In the genomic region with DNA sequence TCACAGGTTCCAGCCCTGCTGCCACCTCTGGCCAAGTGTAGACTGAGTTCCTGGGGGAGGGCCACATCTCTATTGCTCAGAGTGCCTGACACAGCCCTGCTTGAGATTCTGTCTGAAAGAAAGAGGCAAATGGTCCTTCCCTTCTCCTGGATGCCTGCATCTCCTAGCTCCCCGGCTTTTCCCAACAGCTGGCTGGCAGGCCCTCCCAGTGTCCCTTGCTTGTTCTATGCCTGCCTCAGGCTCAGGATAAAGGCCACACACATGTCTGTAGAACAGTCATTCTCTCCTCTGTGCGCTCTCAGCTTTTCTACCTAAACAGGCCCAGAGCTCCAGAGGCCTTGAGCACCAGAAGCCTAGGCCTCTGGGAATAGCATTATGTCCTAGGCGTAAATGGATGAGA, we compare ENCODE assay signal across 22 cellular contexts.
"Had no signal": no experiment of that assay in that cellular context is flagged by ENCODE, and none has a peak within 500 bp of the region (broad histone marks: within the 10 kb centered on the region; RNA-seq: fewer than 3 reads in every experiment).

No MANE protein-coding gene starts in this region.

- H3K36me3 ChIP-seq: SJSA1 had no signal

- H3K27ac ChIP-seq: SJSA1 had no signal

- DNase-seq: activated CD4-positive, alpha-beta T cell treated with anti-CD3 and anti-CD28 coated beads for 1 hour; activated CD4-positive, alpha-beta T cell treated with anti-CD3 and anti-CD28 coated beads, Interleukin-2, amount 10 ng/mL, durations not matched to agents 24 days and 14 days; activated CD4-positive, alpha-beta T cell treated with anti-CD3 and anti-CD28 coated beads, Interleukin-2, amount 50 U/mL, for 48 hours; activated CD8-positive, alpha-beta memory T cell treated with anti-CD3 and anti-CD28 coated beads, Interleukin-2, amount 10 ng/mL, durations not matched to agents 7 days and 5 days; activated gamma-delta T cell; activated naive CD4-positive, alpha-beta T cell treated with anti-CD3 and anti-CD28 coated beads for 36 hours; activated T-cell treated with anti-CD3 and anti-CD28 coated beads, Interleukin-2, amount 50 U/mL, for 24 hours; Karpas-422; MM.1S; NCI-H1105; NCI-H1436; NCI-H2029 treated with DMSO at 0.1 percent for 48 hours; NCI-H345; NCI-H510A; NCI-H526 treated with DMSO at 0.1 percent for 48 hours; SW 1271 had no signal

- H3K27me3 ChIP-seq: SJSA1 had no signal

- H3K27ac Mint-ChIP-seq: activated CD4-positive, alpha-beta T cell treated with anti-CD3 and anti-CD28 coated beads, Interleukin-2, amount 10 ng/mL, durations not matched to agents 24 days and 14 days; activated CD8-positive, alpha-beta memory T cell treated with anti-CD3 and anti-CD28 coated beads, Interleukin-2, amount 10 ng/mL, durations not matched to agents 7 days and 5 days; activated naive CD4-positive, alpha-beta T cell treated with anti-CD3 and anti-CD28 coated beads for 36 hours; activated naive CD8-positive, alpha-beta T cell; activated T-cell treated with anti-CD3 and anti-CD28 coated beads, Interleukin-2, amount 50 U/mL, for 24 hours; activated T-helper 1 cell treated with anti-CD3 and anti-CD28 coated beads, Interleukin-12 subunit alpha, Interleukin-12 subunit beta, Interleukin-2, Interleukin-4 antibody, amounts not matched to agents 30 ng/mL and 10 ng/mL and 1 ng/mL, durations not matched to agents 14 hours and 24 hours and 36 hours; WTC11 had no signal

- H3K27me3 Mint-ChIP-seq: activated CD4-positive, alpha-beta T cell treated with anti-CD3 and anti-CD28 coated beads, Interleukin-2, amount 10 ng/mL, durations not matched to agents 24 days and 14 days; activated CD8-positive, alpha-beta memory T cell treated with anti-CD3 and anti-CD28 coated beads, Interleukin-2, amount 10 ng/mL, durations not matched to agents 7 days and 5 days; activated naive CD8-positive, alpha-beta T cell had no signal

- H3K4me1 Mint-ChIP-seq: activated CD4-positive, alpha-beta T cell treated with anti-CD3 and anti-CD28 coated beads, Interleukin-2, amount 10 ng/mL, durations not matched to agents 24 days and 14 days; activated CD8-positive, alpha-beta memory T cell treated with anti-CD3 and anti-CD28 coated beads, Interleukin-2, amount 10 ng/mL, durations not matched to agents 7 days and 5 days had no signal

- H3K4me1 ChIP-seq: SJSA1 had no signal

- ATAC-seq: activated CD8-positive, alpha-beta memory T cell treated with anti-CD3 and anti-CD28 coated beads, Interleukin-2, amount 10 ng/mL, durations not matched to agents 7 days and 5 days; K562; SK-N-SH treated with all-trans-retinoic acid at 6 μM for 48 hours; WTC11 had no signal

- H3K4me3 ChIP-seq: K562, SJSA1 had no signal

- H3K9me3 Mint-ChIP-seq: activated CD4-positive, alpha-beta T cell treated with anti-CD3 and anti-CD28 coated beads, Interleukin-2, amount 10 ng/mL, durations not matched to agents 24 days and 14 days; activated naive CD4-positive, alpha-beta T cell treated with anti-CD3 and anti-CD28 coated beads for 36 hours; activated T-cell treated with anti-CD3 and anti-CD28 coated beads, Interleukin-2, amount 50 U/mL, for 24 hours had no signal

- H3K4me3 Mint-ChIP-seq: activated CD4-positive, alpha-beta T cell treated with anti-CD3 and anti-CD28 coated beads, Interleukin-2, amount 10 ng/mL, durations not matched to agents 24 days and 14 days; activated CD8-positive, alpha-beta memory T cell treated with anti-CD3 and anti-CD28 coated beads, Interleukin-2, amount 10 ng/mL, durations not matched to agents 7 days and 5 days; activated naive CD4-positive, alpha-beta T cell treated with anti-CD3 and anti-CD28 coated beads for 36 hours; activated naive CD8-positive, alpha-beta T cell; activated T-cell treated with anti-CD3 and anti-CD28 coated beads, Interleukin-2, amount 50 U/mL, for 24 hours; activated T-helper 1 cell treated with anti-CD3 and anti-CD28 coated beads, Interleukin-12 subunit alpha, Interleukin-12 subunit beta, Interleukin-2, Interleukin-4 antibody, amounts not matched to agents 30 ng/mL and 10 ng/mL and 1 ng/mL, durations not matched to agents 14 hours and 24 hours and 36 hours; WTC11 had no signal

- H3K9me3 ChIP-seq: SJSA1 had no signal

- H3K36me3 Mint-ChIP-seq: activated CD8-positive, alpha-beta memory T cell treated with anti-CD3 and anti-CD28 coated beads, Interleukin-2, amount 10 ng/mL, durations not matched to agents 7 days and 5 days; activated naive CD8-positive, alpha-beta T cell; WTC11 had no signal
